ENCODE assay signal across 8 cellular contexts in genomic region chr10:70458329-70459060, GRCh38. TPM values are rescaled to one million over a fixed set of nuclear protein-coding genes. Genes with fewer than 3 reads are reported as not detected.
A peak's percentile ranks its signal among the peaks of the same experiment; 100 is the strongest.
DNase-seq lines count a peak whose midpoint lies in the region; ATAC-seq and TF ChIP-seq lines count a peak whose summit lies in the region.

No MANE protein-coding gene starts in this region.

- H3K27ac ChIP-seq in ascending aorta (peak overlapping the region; percentile 82 to 91), iPS-18a (ENCODE audit: low read length) (no peak overlapping the region)

- H3K9ac ChIP-seq in iPS-18a (ENCODE audit: low read length) = no peak overlapping the region
- H3K9ac ChIP-seq in skeletal muscle satellite cell (ENCODE audit: low read depth, low read length) = peak overlapping the region; percentile 36

- H3K4me3 ChIP-seq in BJ (ENCODE audit: low read depth, low read length) (0 out of 2 replicates have a peak overlapping the region, but pooled peaks have one; percentile 4), ascending aorta (peak overlapping the region; percentile 47 to 58), iPS-18a (ENCODE audit: low read length) (peak overlapping the region; percentile 54), skeletal muscle satellite cell (ENCODE audit: low read length) (peak overlapping the region; percentile 47)

- H3K27me3 ChIP-seq in BJ (ENCODE audit: control insufficient read depth, insufficient read depth, low read length) (peaks cover 10% of the 10 kb centered on the region), ascending aorta (no peaks in the 10 kb centered on the region), iPS-18a (ENCODE audit: control insufficient read depth, insufficient read depth, low read length) (peaks cover 64% of the 10 kb centered on the region), skeletal muscle satellite cell (ENCODE audit: control insufficient read depth, insufficient read depth, low read length) (peaks cover 34% of the 10 kb centered on the region)

- peak overlapping the region; percentile 79 for H3K4me2 ChIP-seq in skeletal muscle satellite cell (ENCODE audit: low read length)

- no peaks in the 10 kb centered on the region for H3K9me3 ChIP-seq in ascending aorta
- H3K9me3 ChIP-seq in iPS-18a (ENCODE audit: control insufficient read depth, low read depth, low read length) = no peaks in the 10 kb centered on the region
- no peaks in the 10 kb centered on the region for H3K9me3 ChIP-seq in skeletal muscle satellite cell (replicated peaks; ENCODE audit: low read length)

- POLR2A ChIA-PET in BJ (lab: Charles Lee) = no interaction called here

- CTCF ChIA-PET in BJ (lab: Yijun Ruan, JAX) = interaction anchor here (7.4 kb wide), 1 partner anchor 82 kb away, joined by 123 read pairs; no protein-coding TSS in a partner anchor

- peaks cover 5 to 18% of the 10 kb centered on the region in 2 donors for H3K4me1 ChIP-seq in ascending aorta
- H3K4me1 ChIP-seq in iPS-18a (ENCODE audit: control insufficient read depth, low read depth, low read length) = peaks cover 42% of the 10 kb centered on the region
- H3K4me1 ChIP-seq in skeletal muscle satellite cell (ENCODE audit: control insufficient read depth, insufficient read depth, low read length) = peaks cover 16% of the 10 kb centered on the region

- H3K36me3 ChIP-seq in BJ (ENCODE audit: control insufficient read depth, insufficient read depth, low read length) (no peaks in the 10 kb centered on the region), ascending aorta (no peaks in the 10 kb centered on the region), iPS-18a (ENCODE audit: control insufficient read depth, low read depth, low read length) (no peaks in the 10 kb centered on the region), skeletal muscle satellite cell (ENCODE audit: insufficient read depth, low read length) (no peaks in the 10 kb centered on the region)

- TF ChIP-seq CTCF in BJ (IDR thresholded peaks at IDR 0.05; ENCODE audit: insufficient read depth, low read depth, low read length) (no peak), ascending aorta (IDR thresholded peaks at IDR 0.05) (peak in 1 of 3 experiments; percentile 42)

- ATAC-seq in GM21447 (IDR thresholded peaks at IDR 0.05; ENCODE audit: unreplicated experiment) = no peak

- intact Hi-C loops in ascending aorta (cut with DNase I) = loop anchor here (1.0 to 5.0 kb wide), 5 partner anchors 20 to 359 kb away; partner anchors contain the start of genes EIF4EBP2, LRRC20, PALD1 and SGPL1

- no peak for DNase-seq in BJ (ENCODE audit: low read depth)
- DNase-seq in NCI-H226 = peak; percentile 59
- peak; percentile 70 to 93 for DNase-seq in ascending aorta (ENCODE audit: low spot score in 2 of 2)
- DNase-seq in DMS79 treated with DMSO at 0.1 percent for 48 hours (lab: John Stamatoyannopoulos, UW) = no peak
- DNase-seq in SHP77 treated with DMSO at 0.1 percent for 48 hours (lab: John Stamatoyannopoulos, UW) = no peak

RNA-seq across cellular contexts. Expression of gene NODAL, which starts 17.0 kb away (rescaled TPM):
- not detected in 2 replicates for polyA plus RNA-seq in BJ (2011; rRNA removed)
- polyA minus RNA-seq in BJ (2011; rRNA and poly(A)+ RNA removed) = not detected in 2 replicates
- total RNA-seq in ascending aorta = not detected
- not detected in 2 replicates for total RNA-seq in skeletal muscle satellite cell (2012; rRNA removed)

RNA-seq across cellular contexts. Expression of gene PALD1, which starts 20.1 kb away (rescaled TPM):
- 0.01 and 0.10 TPM in 2 replicates for polyA plus RNA-seq in BJ (2011; rRNA removed)
- polyA minus RNA-seq in BJ (2011; rRNA and poly(A)+ RNA removed) = not detected in 2 replicates
- total RNA-seq in ascending aorta = 21.7 TPM
- 0.25 TPM in 1 of 2 replicates, not detected in the other for total RNA-seq in skeletal muscle satellite cell (2012; rRNA removed)

RNA-seq across cellular contexts. Expression of gene EIF4EBP2, which starts 54.5 kb away (rescaled TPM):
- polyA plus RNA-seq in BJ (2011; rRNA removed) = 13.4 and 21.9 TPM in 2 replicates
- polyA minus RNA-seq in BJ (2011; rRNA and poly(A)+ RNA removed) = 23.6 and 30.7 TPM in 2 replicates
- total RNA-seq in ascending aorta = 35.4 TPM
- total RNA-seq in skeletal muscle satellite cell (2012; rRNA removed) = 30.9 and 32.8 TPM in 2 replicates

Comparison
In these comparisons a context has a peak if more than half of its experiments do, and no peak if none do; other contexts are left out.
1. DNase-seq: peak in NCI-H226 (single experiment) and ascending aorta (2 of 2); none in BJ (single experiment), DMS79 treated with DMSO at 0.1 percent for 48 hours (single experiment) and SHP77 treated with DMSO at 0.1 percent for 48 hours (single experiment).
2. H3K4me3 ChIP-seq: peak in every context shown above with its lines; median percentile 54 in iPS-18a; 52 in ascending aorta; 47 in skeletal muscle satellite cell; 4 in BJ.